1 cellular context compared by ENCODE assay signal in genomic region chr13:94967183-94968039, GRCh38.
TF ChIP-seq lines count a peak whose summit lies in the region.

No MANE protein-coding gene starts in this region.

TF ChIP-seq in IMR-90, 13 proteins besides CTCF, POLR2A, EP300 and RAD21 (continued from another document):
- TF ChIP-seq RCOR1 (IDR thresholded peaks at IDR 0.05; ENCODE audit: insufficient replicate concordance, low read length) = no peak
